In genomic region chr6:99349620-99350141, GRCh38 we compare ENCODE assay signal across 9 cellular contexts. TPM values are rescaled to one million over a fixed set of nuclear protein-coding genes. Genes with fewer than 3 reads are reported as not detected.
DNase-seq lines count a peak whose midpoint lies in the region; ATAC-seq and TF ChIP-seq lines count a peak whose summit lies in the region.
"Had no signal": no experiment of that assay in that cellular context is flagged by ENCODE, and none has a peak within 500 bp of the region (broad histone marks: within the 10 kb centered on the region; RNA-seq: fewer than 3 reads in every experiment).

Gene FAXC, minus strand, starts transcription at chr6:99349674. Its CDS starts 302 bp downstream, at chr6:99349372.

- peak; percentile 40 for ATAC-seq in activated T-helper 17 cell treated with anti-CD3 and anti-CD28 coated beads, Interleukin-2, amount 50 U/mL, for 72 hours (replicated peaks)
- ATAC-seq in Right ventricle myocardium superior (ENCODE audit: poor library complexity) (peak; percentile 63), GM18520 (IDR thresholded peaks at IDR 0.05; ENCODE audit: unreplicated experiment) (no peak)

- H3K4me3 ChIP-seq in HAP-1, result peak within 1 kb of the TSS; percentile 54
- H3K4me3 ChIP-seq: BLaER1 treated with 17β-estradiol and CSF1 and Interleukin-3, amounts not matched to agents 10 nM and 100 nM had no signal

- H3K36me3 Mint-ChIP-seq in activated T-helper 17 cell treated with anti-CD3 and anti-CD28 coated beads, Interleukin-2, amount 50 U/mL, for 72 hours (ENCODE audit: low read depth), result no peaks in the 10 kb centered on the region
- H3K36me3 Mint-ChIP-seq in osteocyte (ENCODE audit: unreplicated experiment), result no peaks in the 10 kb centered on the region

- no peaks in the 10 kb centered on the region for H3K27me3 ChIP-seq in HAP-1 (ENCODE audit: low read depth)
- H3K27me3 ChIP-seq: BLaER1 treated with 17β-estradiol and CSF1 and Interleukin-3, amounts not matched to agents 10 nM and 100 nM had no signal

- H3K36me3 ChIP-seq in HAP-1 (replicated peaks), result no peaks in the 10 kb centered on the region
- H3K36me3 ChIP-seq: BLaER1 treated with 17β-estradiol and CSF1 and Interleukin-3, amounts not matched to agents 10 nM and 100 nM had no signal

- in situ Hi-C loops in HAP-1 (cut with MboI; ENCODE audit: low sequenced_read_pairs), result no loop called here

- no peaks in the 10 kb centered on the region for H3K4me1 Mint-ChIP-seq in activated T-helper 17 cell treated with anti-CD3 and anti-CD28 coated beads, Interleukin-2, amount 50 U/mL, for 72 hours
- peaks cover 4% of the 10 kb centered on the region for H3K4me1 Mint-ChIP-seq in osteocyte (ENCODE audit: unreplicated experiment)

- no peaks in the 10 kb centered on the region for H3K9me3 Mint-ChIP-seq in activated T-helper 17 cell treated with anti-CD3 and anti-CD28 coated beads, Interleukin-2, amount 50 U/mL, for 72 hours
- H3K9me3 Mint-ChIP-seq in osteocyte (ENCODE audit: unreplicated experiment), result no peaks in the 10 kb centered on the region

- intact Hi-C loops in Right ventricle myocardium superior (cut with DNase I), result no loop called here

- DNase-seq in NCI-H1436 (lab: John Stamatoyannopoulos, UW) (peak; percentile 66), NCI-H1436 treated with DMSO at 0.1 percent for 48 hours (lab: John Stamatoyannopoulos, UW) (no peak), HAP-1 (ENCODE audit: low spot score in 2 of 2) (peak; percentile 56 to 76), NCI-H2029 treated with DMSO at 0.1 percent for 48 hours (lab: John Stamatoyannopoulos, UW) (peak; percentile 46), Right ventricle myocardium superior (no peak), osteocyte (ENCODE audit: extremely low spot score, unreplicated experiment) (peak; percentile 85)

- no peaks in the 10 kb centered on the region for H3K9me3 ChIP-seq in HAP-1

- peaks cover 30% of the 10 kb centered on the region for H3K4me1 ChIP-seq in HAP-1
- H3K4me1 ChIP-seq: BLaER1 treated with 17β-estradiol and CSF1 and Interleukin-3, amounts not matched to agents 10 nM and 100 nM had no signal

- TF ChIP-seq CTCF in osteocyte (IDR thresholded peaks at IDR 0.05), result peak; percentile 33

- H3K27ac Mint-ChIP-seq in activated T-helper 17 cell treated with anti-CD3 and anti-CD28 coated beads, Interleukin-2, amount 50 U/mL, for 72 hours, result no peak within 1 kb of the TSS
- H3K27ac Mint-ChIP-seq in osteocyte (ENCODE audit: unreplicated experiment), result no peak within 1 kb of the TSS

- peak within 1 kb of the TSS; percentile 17 for H3K4me3 Mint-ChIP-seq in activated T-helper 17 cell treated with anti-CD3 and anti-CD28 coated beads, Interleukin-2, amount 50 U/mL, for 72 hours
- H3K4me3 Mint-ChIP-seq in osteocyte (ENCODE audit: unreplicated experiment), result peak within 1 kb of the TSS; percentile 74

- H3K27me3 Mint-ChIP-seq in activated T-helper 17 cell treated with anti-CD3 and anti-CD28 coated beads, Interleukin-2, amount 50 U/mL, for 72 hours, result peaks cover 59% of the 10 kb centered on the region
- H3K27me3 Mint-ChIP-seq in osteocyte (ENCODE audit: unreplicated experiment), result peaks cover 23% of the 10 kb centered on the region

RNA-seq across cellular contexts. Expression of gene FAXC, which starts in this region (rescaled TPM):
- under 1 TPM in 1 of 2 donors, not detected in 1; 0.65 TPM for total RNA-seq in activated T-helper 17 cell treated with anti-CD3 and anti-CD28 coated beads, Interleukin-2, amount 50 U/mL, for 72 hours
- total RNA-seq in Right ventricle myocardium superior (not detected), osteocyte (2.5 and 3.1 TPM in 2 replicates)

Comparison
In these comparisons a context has a peak if more than half of its experiments do, and no peak if none do; other contexts are left out.
1. DNase-seq: peak in NCI-H1436 (single experiment), HAP-1 (2 of 2), NCI-H2029 treated with DMSO at 0.1 percent for 48 hours (single experiment) and osteocyte (single experiment); none in NCI-H1436 treated with DMSO at 0.1 percent for 48 hours (single experiment) and Right ventricle myocardium superior (single experiment).
2. Peak in ATAC-seq in activated T-helper 17 cell treated with anti-CD3 and anti-CD28 coated beads, Interleukin-2, amount 50 U/mL, for 72 hours; RNA of the gene not detected or under 1 TPM.
3. Peak in ATAC-seq in Right ventricle myocardium superior; RNA of the gene not detected or under 1 TPM.